In the genomic region with DNA sequence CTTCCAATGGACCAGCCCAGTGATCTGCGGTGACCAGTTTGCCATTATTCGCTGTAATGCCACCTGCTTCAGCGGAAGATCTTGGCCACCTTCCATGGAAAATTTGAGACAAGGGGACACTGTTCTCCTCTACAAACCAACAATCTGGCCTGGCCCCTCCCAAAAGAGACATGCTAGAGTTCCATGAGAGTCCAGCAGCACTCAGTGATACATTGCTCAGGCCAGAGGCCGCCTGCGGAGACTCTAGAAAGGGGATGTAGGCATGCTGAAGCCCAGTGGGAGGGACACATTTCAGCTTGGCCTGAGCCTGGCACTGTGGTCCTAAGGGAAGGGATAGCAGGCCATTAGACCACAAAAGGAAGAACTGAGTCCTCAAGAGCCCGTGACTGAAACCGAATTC, we compare ENCODE assay signal across 19 cellular contexts.
"Had no signal": no experiment of that assay in that cellular context is flagged by ENCODE, and none has a peak within 500 bp of the region (broad histone marks: within the 10 kb centered on the region; RNA-seq: fewer than 3 reads in every experiment).

No MANE protein-coding gene starts in this region.

- H3K9me3 ChIP-seq: heart right ventricle, left lung, neutrophil, upper lobe of left lung had no signal

- H3K4me1 Mint-ChIP-seq: activated B cell treated with CpG ODN at 0.5 μM for 24 hours; activated CD4-positive, alpha-beta memory T cell treated with anti-CD3 and anti-CD28 coated beads, Interleukin-2, amount 10 ng/mL, durations not matched to agents 7 days and 5 days; activated CD8-positive, alpha-beta memory T cell treated with anti-CD3 and anti-CD28 coated beads, Interleukin-2, amount 10 ng/mL, durations not matched to agents 7 days and 5 days; activated naive CD4-positive, alpha-beta T cell treated with anti-CD3 and anti-CD28 coated beads, Interleukin-2, amount 10 ng/mL, durations not matched to agents 7 days and 5 days; activated naive CD8-positive, alpha-beta T cell treated with anti-CD3 and anti-CD28 coated beads, Interleukin-2, amount 50 U/mL, for 24 hours; memory B cell; T-cell had no signal

- H3K4me1 ChIP-seq: upper lobe of left lung had no signal

- H2AFZ ChIP-seq: parathyroid adenoma had no signal

- H3K27me3 Mint-ChIP-seq: activated CD4-positive, alpha-beta memory T cell treated with anti-CD3 and anti-CD28 coated beads, Interleukin-2, amount 10 ng/mL, durations not matched to agents 7 days and 5 days; activated CD8-positive, alpha-beta memory T cell treated with anti-CD3 and anti-CD28 coated beads, Interleukin-2, amount 10 ng/mL, durations not matched to agents 7 days and 5 days; activated naive CD4-positive, alpha-beta T cell treated with anti-CD3 and anti-CD28 coated beads, Interleukin-2, amount 10 ng/mL, durations not matched to agents 7 days and 5 days; activated naive CD8-positive, alpha-beta T cell treated with anti-CD3 and anti-CD28 coated beads, Interleukin-2, amount 50 U/mL, for 24 hours; activated T-cell treated with anti-CD3 and anti-CD28 coated beads, Interleukin-2, amount 50 U/mL, for 24 hours had no signal

- DNase-seq: activated B cell treated with CpG ODN at 0.5 μM for 24 hours; activated CD4-positive, alpha-beta memory T cell treated with anti-CD3 and anti-CD28 coated beads, Interleukin-2, amount 10 ng/mL, durations not matched to agents 7 days and 5 days; activated CD4-positive, alpha-beta T cell treated with anti-CD3 and anti-CD28 coated beads for 4 hours; activated CD8-positive, alpha-beta memory T cell treated with anti-CD3 and anti-CD28 coated beads, Interleukin-2, amount 10 ng/mL, durations not matched to agents 7 days and 5 days; activated naive CD4-positive, alpha-beta T cell treated with anti-CD3 and anti-CD28 coated beads, Interleukin-2, amount 10 ng/mL, durations not matched to agents 7 days and 5 days; activated naive CD8-positive, alpha-beta T cell treated with anti-CD3 and anti-CD28 coated beads, Interleukin-2, amount 50 U/mL, for 24 hours; activated T-cell treated with anti-CD3 and anti-CD28 coated beads, Interleukin-2, amount 50 U/mL, for 24 hours; anterior cingulate cortex; effector CD8-positive, alpha-beta T cell; heart right ventricle; left lung; stimulated activated naive CD8-positive, alpha-beta T cell treated with anti-CD3 and anti-CD28 coated beads, Interleukin-15, Interleukin-2, amounts not matched to agents 100 U/mL and 50 U/mL, for 24 hours; T-cell; upper lobe of left lung had no signal

- H3K27me3 ChIP-seq: upper lobe of left lung had no signal

- H3K4me3 ChIP-seq: heart right ventricle, left lung, upper lobe of left lung had no signal

- H3K4me3 Mint-ChIP-seq: activated B cell treated with CpG ODN at 0.5 μM for 24 hours; activated CD4-positive, alpha-beta memory T cell treated with anti-CD3 and anti-CD28 coated beads, Interleukin-2, amount 10 ng/mL, durations not matched to agents 7 days and 5 days; activated CD8-positive, alpha-beta memory T cell treated with anti-CD3 and anti-CD28 coated beads, Interleukin-2, amount 10 ng/mL, durations not matched to agents 7 days and 5 days; activated naive CD4-positive, alpha-beta T cell treated with anti-CD3 and anti-CD28 coated beads, Interleukin-2, amount 10 ng/mL, durations not matched to agents 7 days and 5 days; activated naive CD8-positive, alpha-beta T cell treated with anti-CD3 and anti-CD28 coated beads, Interleukin-2, amount 50 U/mL, for 24 hours; activated T-cell treated with anti-CD3 and anti-CD28 coated beads, Interleukin-2, amount 50 U/mL, for 24 hours; dendritic cell treated with granulocyte-macrophage colony-stimulating factor and Interleukin-4, amounts not matched to agents 40 ng/mL and 50 ng/mL, for 4 days; memory B cell; natural killer cell treated with Interleukin-12 subunit alpha and Interleukin-12 subunit beta and Interleukin-15 and Interleukin-18, amount 100 ng/mL, for 72 hours; T-cell had no signal

- H3K36me3 ChIP-seq: left lung, neutrophil had no signal

- ATAC-seq: activated CD8-positive, alpha-beta memory T cell treated with anti-CD3 and anti-CD28 coated beads, Interleukin-2, amount 10 ng/mL, durations not matched to agents 7 days and 5 days; activated naive CD8-positive, alpha-beta T cell treated with anti-CD3 and anti-CD28 coated beads, Interleukin-2, amount 50 U/mL, for 24 hours; natural killer cell treated with Interleukin-12 subunit alpha and Interleukin-12 subunit beta and Interleukin-15 and Interleukin-18, amount 100 ng/mL, for 72 hours; stimulated activated naive CD8-positive, alpha-beta T cell treated with anti-CD3 and anti-CD28 coated beads, Interleukin-15, Interleukin-2, amounts not matched to agents 100 U/mL and 50 U/mL, for 24 hours; T-cell had no signal

- H3K27ac ChIP-seq: neutrophil, parathyroid adenoma, upper lobe of left lung had no signal

- H3K9me3 Mint-ChIP-seq: activated B cell treated with CpG ODN at 0.5 μM for 24 hours; activated CD4-positive, alpha-beta memory T cell treated with anti-CD3 and anti-CD28 coated beads, Interleukin-2, amount 10 ng/mL, durations not matched to agents 7 days and 5 days; activated naive CD4-positive, alpha-beta T cell treated with anti-CD3 and anti-CD28 coated beads, Interleukin-2, amount 10 ng/mL, durations not matched to agents 7 days and 5 days; activated naive CD8-positive, alpha-beta T cell treated with anti-CD3 and anti-CD28 coated beads, Interleukin-2, amount 50 U/mL, for 24 hours; activated T-cell treated with anti-CD3 and anti-CD28 coated beads, Interleukin-2, amount 50 U/mL, for 24 hours; dendritic cell treated with granulocyte-macrophage colony-stimulating factor and Interleukin-4, amounts not matched to agents 40 ng/mL and 50 ng/mL, for 4 days; memory B cell; natural killer cell treated with Interleukin-12 subunit alpha and Interleukin-12 subunit beta and Interleukin-15 and Interleukin-18, amount 100 ng/mL, for 72 hours; T-cell had no signal

- H3K9ac ChIP-seq: parathyroid adenoma had no signal

- H3K79me2 ChIP-seq: parathyroid adenoma had no signal

- H3K36me3 Mint-ChIP-seq: activated CD8-positive, alpha-beta memory T cell treated with anti-CD3 and anti-CD28 coated beads, Interleukin-2, amount 10 ng/mL, durations not matched to agents 7 days and 5 days; activated naive CD4-positive, alpha-beta T cell treated with anti-CD3 and anti-CD28 coated beads, Interleukin-2, amount 10 ng/mL, durations not matched to agents 7 days and 5 days; memory B cell; natural killer cell treated with Interleukin-12 subunit alpha and Interleukin-12 subunit beta and Interleukin-15 and Interleukin-18, amount 100 ng/mL, for 72 hours; T-cell had no signal

- H3K27ac Mint-ChIP-seq: activated B cell treated with CpG ODN at 0.5 μM for 24 hours; activated CD4-positive, alpha-beta memory T cell treated with anti-CD3 and anti-CD28 coated beads, Interleukin-2, amount 10 ng/mL, durations not matched to agents 7 days and 5 days; activated CD8-positive, alpha-beta memory T cell treated with anti-CD3 and anti-CD28 coated beads, Interleukin-2, amount 10 ng/mL, durations not matched to agents 7 days and 5 days; activated naive CD4-positive, alpha-beta T cell treated with anti-CD3 and anti-CD28 coated beads, Interleukin-2, amount 10 ng/mL, durations not matched to agents 7 days and 5 days; activated naive CD8-positive, alpha-beta T cell treated with anti-CD3 and anti-CD28 coated beads, Interleukin-2, amount 50 U/mL, for 24 hours; activated T-cell treated with anti-CD3 and anti-CD28 coated beads, Interleukin-2, amount 50 U/mL, for 24 hours; dendritic cell treated with granulocyte-macrophage colony-stimulating factor and Interleukin-4, amounts not matched to agents 40 ng/mL and 50 ng/mL, for 4 days; memory B cell; natural killer cell treated with Interleukin-12 subunit alpha and Interleukin-12 subunit beta and Interleukin-15 and Interleukin-18, amount 100 ng/mL, for 72 hours; T-cell had no signal
